ENCODE assay signal across 29 cellular contexts in the genomic region with DNA sequence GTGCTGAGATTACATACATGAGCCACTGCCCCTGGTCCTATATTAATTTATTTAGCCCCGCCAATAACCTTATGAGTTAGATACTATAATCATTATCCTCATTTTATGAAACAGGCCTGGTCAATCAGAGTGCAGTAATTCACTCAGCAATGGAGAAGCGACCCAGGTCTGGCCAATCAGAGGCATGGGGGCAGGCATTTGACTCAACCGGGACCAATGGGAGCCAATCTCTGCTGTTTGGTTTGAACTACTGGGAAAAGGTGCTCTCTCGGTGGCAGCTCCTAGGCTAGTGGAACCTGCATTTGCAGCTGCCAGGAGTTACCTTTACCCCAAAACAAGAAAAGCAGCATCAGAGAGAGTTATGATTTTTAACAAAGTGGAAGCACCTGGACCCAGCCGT. TPM values are rescaled to one million over a fixed set of nuclear protein-coding genes. Genes with fewer than 3 reads are reported as not detected.
DNase-seq lines count a peak whose midpoint lies in the region; ATAC-seq, FAIRE-seq and TF ChIP-seq lines count a peak whose summit lies in the region.
"Had no signal": no experiment of that assay in that cellular context is flagged by ENCODE, and none has a peak within 500 bp of the region (broad histone marks: within the 10 kb centered on the region; RNA-seq: fewer than 3 reads in every experiment).

No MANE protein-coding gene starts in this region.

- POLR2A ChIA-PET in CD4-positive, alpha-beta T cell (lab: Charles Lee): no interaction called here
- POLR2A ChIA-PET in HEK293T (lab: Yijun Ruan, JAX): no interaction called here

- CTCF ChIA-PET in mammary epithelial cell (lab: Charles Lee; ENCODE audit: low non-redundant PET) (no interaction called here), HEK293T (lab: Yijun Ruan, JAX) (no interaction called here)
- CTCF ChIA-PET in CD4-positive, alpha-beta T cell (lab: Charles Lee): no interaction called here

- DNase-seq in breast epithelium (ENCODE audit: low spot score in 2 of 2) (no peak), mammary epithelial cell (no peak), SJCRH30 (peak in 1 of 2 experiments; percentile 53), lower lobe of right lung (no peak), HTR-8/SVneo (ENCODE audit: insufficient read length, low spot score) (no peak), NCI-H345 (lab: John Stamatoyannopoulos, UW) (no peak), HEK293T (ENCODE audit: extremely low spot score) (no peak)
- no peak for DNase-seq in CD4-positive, alpha-beta T cell
- DNase-seq: ACHN; activated T-cell treated with anti-CD3 and anti-CD28 coated beads, Interleukin-2, amount 50 U/mL, for 1 hour; brain microvascular endothelial cell; C1 segment of cervical spinal cord; effector memory CD8-positive, alpha-beta T cell; esophagus squamous epithelium; immature natural killer cell; Karpas-422; left lung; NCI-H1694 treated with DMSO at 0.1 percent for 48 hours; NCI-H510A treated with DMSO at 0.1 percent for 48 hours; right lobe of liver; stimulated activated CD4-positive, alpha-beta T cell treated with anti-CD3 and anti-CD28 coated beads, Interleukin-15, amount 100 ng/mL, for 24 hours had no signal

- H3K27ac Mint-ChIP-seq in CD4-positive, alpha-beta T cell: no peak overlapping the region
- H3K27ac Mint-ChIP-seq: type B pancreatic cell had no signal

- 58% methylated on average over 5 of the region's 5 CpGs for WGBS in mammary epithelial cell (ENCODE audit: low coverage, missing lambda C conversion rate)

- H3K4me3 Mint-ChIP-seq in CD4-positive, alpha-beta T cell: no peak overlapping the region
- H3K4me3 Mint-ChIP-seq: effector memory CD8-positive, alpha-beta T cell; immature natural killer cell; neural crest cell; type B pancreatic cell had no signal

- H3K79me2 ChIP-seq in mammary epithelial cell (ENCODE audit: insufficient read depth, low read length): peaks cover 5% of the 10 kb centered on the region

- no peaks in the 10 kb centered on the region for H3K27me3 Mint-ChIP-seq in CD4-positive, alpha-beta T cell
- H3K27me3 Mint-ChIP-seq: effector memory CD8-positive, alpha-beta T cell; type B pancreatic cell had no signal

- peaks cover 5% of the 10 kb centered on the region for H3K4me1 Mint-ChIP-seq in CD4-positive, alpha-beta T cell (ENCODE audit: low read depth)

- BruUV-seq in mammary epithelial cell (replicated peaks; lab: Mats Ljungman, UMichigan): no TSS peak

- in situ Hi-C loops in mammary epithelial cell (cut with MboI; ENCODE audit: low sequenced_read_pairs in 2 of 2): no loop called here

- dilution Hi-C loops in mammary epithelial cell (cut with HindIII; ENCODE audit: low sequenced_read_pairs): no loop called here

- no peak overlapping the region for H2AFZ ChIP-seq in mammary epithelial cell (ENCODE audit: low read depth, low read length)
- H2AFZ ChIP-seq: hepatocyte had no signal

- H3K36me3 ChIP-seq in breast epithelium (no peaks in the 10 kb centered on the region), mammary epithelial cell (ENCODE audit: insufficient read depth, low read length) (no peaks in the 10 kb centered on the region), SJCRH30 (peaks cover 2% of the 10 kb centered on the region; the same call in 1 of the 2 replicates), lower lobe of right lung (peaks cover 53% of the 10 kb centered on the region)

- no peaks in the 10 kb centered on the region for H3K9me3 Mint-ChIP-seq in CD4-positive, alpha-beta T cell
- H3K9me3 Mint-ChIP-seq: effector memory CD8-positive, alpha-beta T cell; immature natural killer cell; neural crest cell; type B pancreatic cell had no signal

- intact Hi-C loops in breast epithelium (cut with DNase I; ENCODE audit: low total_unique reads): no loop called here
- intact Hi-C loops in mammary epithelial cell (cut with micrococcal nuclease): no loop called here
- intact Hi-C loops in lower lobe of right lung (cut with DNase I): no loop called here
- intact Hi-C loops in CD4-positive, alpha-beta T cell (cut with DNase I, micrococcal nuclease): no loop called here

- no peak for FAIRE-seq in HTR-8/SVneo (lab: Jason Lieb, UNC)
- FAIRE-seq: frontal cortex, GM12891, H54, RCC 7860 had no signal

- H3K4me2 ChIP-seq in mammary epithelial cell (ENCODE audit: insufficient read depth, low read depth, low read length): no peak overlapping the region
- H3K4me2 ChIP-seq: hepatocyte had no signal

- no peak for TF ChIP-seq POLR2A in breast epithelium (IDR thresholded peaks at IDR 0.05)

- peaks cover 23% of the 10 kb centered on the region for H3K36me3 Mint-ChIP-seq in CD4-positive, alpha-beta T cell (ENCODE audit: low read depth)
- H3K36me3 Mint-ChIP-seq: type B pancreatic cell had no signal

- ATAC-seq in lower lobe of right lung: no peak
- ATAC-seq in CD4-positive, alpha-beta T cell (ENCODE audit: poor library complexity): no peak
- ATAC-seq: effector memory CD8-positive, alpha-beta T cell; left lung had no signal

- H3K27ac ChIP-seq in breast epithelium (peak overlapping the region; percentile 45 to 63), mammary epithelial cell (ENCODE audit: insufficient read depth, low read depth, low read length) (no peak overlapping the region), SJCRH30 (peak overlapping the region; percentile 79; the same call in 1 of the 2 replicates), lower lobe of right lung (peak overlapping the region; percentile 32)
- H3K27ac ChIP-seq in CD4-positive, alpha-beta T cell (ENCODE audit: low read depth, low read length): no peak overlapping the region
- H3K27ac ChIP-seq: brain microvascular endothelial cell, esophagus squamous epithelium, hepatocyte had no signal

- H3K4me3 ChIP-seq in breast epithelium (no peak overlapping the region), mammary epithelial cell (replicated peaks in 1 of 3; ENCODE audit: insufficient read depth in 1 of 3, low read depth in 2 of 3, low read length in 3 of 3) (no peak overlapping the region), SJCRH30 (no peak overlapping the region), lower lobe of right lung (no peak overlapping the region)
- H3K4me3 ChIP-seq: esophagus squamous epithelium, hepatocyte, left lung, right lobe of liver had no signal

- no peaks in the 10 kb centered on the region for H4K20me1 ChIP-seq in mammary epithelial cell (ENCODE audit: insufficient read depth, low read length)

- H3K4me1 ChIP-seq in breast epithelium: no peaks in the 10 kb centered on the region
- peaks cover 2% of the 10 kb centered on the region for H3K4me1 ChIP-seq in mammary epithelial cell (ENCODE audit: insufficient read depth, low read length)
- H3K4me1 ChIP-seq in SJCRH30: peaks cover 20% of the 10 kb centered on the region
- peaks cover 14% of the 10 kb centered on the region for H3K4me1 ChIP-seq in lower lobe of right lung
- H3K4me1 ChIP-seq: right lobe of liver had no signal

- H3K27me3 ChIP-seq in breast epithelium: no peaks in the 10 kb centered on the region
- no peaks in the 10 kb centered on the region for H3K27me3 ChIP-seq in mammary epithelial cell (ENCODE audit: insufficient read depth, low read length)
- H3K27me3 ChIP-seq in SJCRH30: no peaks in the 10 kb centered on the region
- no peaks in the 10 kb centered on the region for H3K27me3 ChIP-seq in lower lobe of right lung (ENCODE audit: low read depth)
- no peaks in the 10 kb centered on the region for H3K27me3 ChIP-seq in CD4-positive, alpha-beta T cell (ENCODE audit: control insufficient read depth, insufficient read depth, low read length)
- H3K27me3 ChIP-seq: brain microvascular endothelial cell, esophagus squamous epithelium, hepatocyte, left lung, right lobe of liver had no signal

- H3K9ac ChIP-seq in mammary epithelial cell (ENCODE audit: insufficient read depth, low read length): no peak overlapping the region

- TF ChIP-seq CTCF in breast epithelium (IDR thresholded peaks at IDR 0.05) (no peak), mammary epithelial cell (conservative IDR thresholded peaks at IDR 0.05 in 1 of 2, IDR thresholded peaks at IDR 0.05 in 1 of 2; ENCODE audit: extremely low read depth in 1 of 2, insufficient read depth in 1 of 2, low read depth in 1 of 2, low read length in 2 of 2) (no peak), lower lobe of right lung (IDR thresholded peaks at IDR 0.05) (no peak)
- no peak for TF ChIP-seq CTCF in CD4-positive, alpha-beta T cell (IDR thresholded peaks at IDR 0.05)

- no peaks in the 10 kb centered on the region for H3K9me3 ChIP-seq in breast epithelium
- H3K9me3 ChIP-seq in mammary epithelial cell (replicated peaks; ENCODE audit: insufficient read depth, low read length): no peaks in the 10 kb centered on the region
- no peaks in the 10 kb centered on the region for H3K9me3 ChIP-seq in SJCRH30 (replicated peaks)
- H3K9me3 ChIP-seq in lower lobe of right lung: no peaks in the 10 kb centered on the region
- H3K9me3 ChIP-seq in CD4-positive, alpha-beta T cell (ENCODE audit: control insufficient read depth, low read length): no peaks in the 10 kb centered on the region
- H3K9me3 ChIP-seq: esophagus squamous epithelium, left lung, right lobe of liver had no signal

RNA-seq across cellular contexts. Expression of a gene that starts 6.6 kb away (rescaled TPM):
- total RNA-seq in breast epithelium (10 to 100 TPM; 61.8 to 92.3 (median 88.2) TPM), mammary epithelial cell (10 to 100 TPM; 43.3 to 65.3 TPM), lower lobe of right lung (60.1 TPM)
- 45.6 TPM for polyA plus RNA-seq in mammary epithelial cell
- 51.2 TPM for polyA minus RNA-seq in mammary epithelial cell
- total RNA-seq in SJCRH30 (2014; rRNA removed; shearing (Covaris generic)): 42.1 and 44.6 TPM in 2 replicates
- 10 to 100 TPM; 60.8 to 67.8 TPM for total RNA-seq in CD4-positive, alpha-beta T cell

RNA-seq across cellular contexts. Expression of a gene that starts 6.9 kb away (rescaled TPM):
- total RNA-seq in breast epithelium (10 to 100 TPM; 15.7 to 29.2 (median 19.6) TPM), mammary epithelial cell (10 to 100 TPM in 1 of 2 donors, 1 to 10 TPM in 1; 9.5 to 27.2 TPM), lower lobe of right lung (23.1 TPM)
- 17.0 TPM for polyA plus RNA-seq in mammary epithelial cell
- polyA minus RNA-seq in mammary epithelial cell: 4.1 TPM
- total RNA-seq in SJCRH30 (2014; rRNA removed; shearing (Covaris generic)): 29.5 and 29.7 TPM in 2 replicates
- total RNA-seq in CD4-positive, alpha-beta T cell: 10 to 100 TPM; 29.3 to 30.1 TPM

RNA-seq across cellular contexts. Expression of a gene that starts 14.8 kb away (rescaled TPM):
- 10 to 100 TPM in 2 of 3 donors, 1 to 10 TPM in 1; 4.5 to 13.0 (median 12.8) TPM for total RNA-seq in breast epithelium
- 1 to 10 TPM; 5.7 to 9.2 TPM for total RNA-seq in mammary epithelial cell
- polyA plus RNA-seq in mammary epithelial cell: 2.4 TPM
- 1.3 TPM for polyA minus RNA-seq in mammary epithelial cell
- total RNA-seq in SJCRH30 (2014; rRNA removed; shearing (Covaris generic)): 0.35 and 0.79 TPM in 2 replicates
- total RNA-seq in lower lobe of right lung: 8.3 TPM
- 10 to 100 TPM; 19.5 to 21.3 TPM for total RNA-seq in CD4-positive, alpha-beta T cell

RNA-seq across cellular contexts. Expression of a gene that starts 19.1 kb away (rescaled TPM):
- total RNA-seq in breast epithelium (under 1 TPM in 2 of 3 donors, not detected in 1; 0.64 to 0.88 TPM), mammary epithelial cell (under 1 TPM in 1 of 2 donors, not detected in 1; 0.59 TPM), lower lobe of right lung (not detected)
- 0.12 TPM for polyA plus RNA-seq in mammary epithelial cell
- not detected for polyA minus RNA-seq in mammary epithelial cell
- 0.43 and 0.79 TPM in 2 replicates for total RNA-seq in SJCRH30 (2014; rRNA removed; shearing (Covaris generic))
- 1 to 10 TPM; 1.0 to 1.7 TPM for total RNA-seq in CD4-positive, alpha-beta T cell
- total RNA-seq: Daoy, hepatocyte, left lung had no signal
- polyA plus RNA-seq: immature natural killer cell had no signal

RNA-seq across cellular contexts. Expression of a gene that starts 37.7 kb away (rescaled TPM):
- total RNA-seq in breast epithelium (10 to 100 TPM; 10.9 to 22.6 (median 18.9) TPM), mammary epithelial cell (10 to 100 TPM; 18.0 to 28.0 TPM), lower lobe of right lung (21.0 TPM)
- 24.8 TPM for polyA plus RNA-seq in mammary epithelial cell
- polyA minus RNA-seq in mammary epithelial cell: 27.0 TPM
- 20.0 and 25.7 TPM in 2 replicates for total RNA-seq in SJCRH30 (2014; rRNA removed; shearing (Covaris generic))
- 10 to 100 TPM; 18.7 to 22.8 TPM for total RNA-seq in CD4-positive, alpha-beta T cell

Comparison
In these comparisons a context has a peak if more than half of its experiments do, and no peak if none do; other contexts are left out.
1. H3K27ac ChIP-seq: peak in breast epithelium (2 of 2), SJCRH30 (single experiment) and lower lobe of right lung (single experiment); none in mammary epithelial cell (single experiment) and CD4-positive, alpha-beta T cell (single experiment).